Comparison of ENCODE assay signal across 39 cellular contexts in genomic region chr2:218523651-218524050, GRCh38.
"Had no signal": no experiment of that assay in that cellular context is flagged by ENCODE, and none has a peak within 500 bp of the region (broad histone marks: within the 10 kb centered on the region; RNA-seq: fewer than 3 reads in every experiment).

No MANE protein-coding gene starts in this region.

- H3K4me1 ChIP-seq: adrenal gland, ascending aorta, body of pancreas, breast epithelium had no signal

- DNase-seq: activated effector memory CD4-positive, alpha-beta T cell treated with anti-CD3 and anti-CD28 coated beads, Interleukin-2, amount 50 U/mL, for 16 hours; activated effector memory CD4-positive, alpha-beta T cell treated with Interleukin-2 at 50 U/mL for 16 hours; activated gamma-delta T cell; activated gamma-delta T cell treated with Interleukin-2 at 50 U/mL for 16 hours; activated naive CD4-positive, alpha-beta T cell; activated naive CD4-positive, alpha-beta T cell treated with anti-CD3 and anti-CD28 coated beads for 36 hours; activated naive CD4-positive, alpha-beta T cell treated with anti-CD3 and anti-CD28 coated beads, Interleukin-2, amount 10 ng/mL, durations not matched to agents 7 days and 5 days; activated naive CD4-positive, alpha-beta T cell treated with anti-CD3 and anti-CD28 coated beads, Interleukin-2, amount 50 U/mL, for 16 hours; activated naive CD4-positive, alpha-beta T cell treated with Interleukin-2 at 50 U/mL for 16 hours; activated naive CD8-positive, alpha-beta T cell treated with anti-CD3 and anti-CD28 coated beads for 36 hours; activated naive CD8-positive, alpha-beta T cell treated with anti-CD3 and anti-CD28 coated beads, Interleukin-2, amount 10 ng/mL, durations not matched to agents 7 days and 5 days; activated naive CD8-positive, alpha-beta T cell treated with anti-CD3 and anti-CD28 coated beads, Interleukin-2, amount 50 U/mL, for 24 hours; activated T-cell treated with anti-CD3 and anti-CD28 coated beads for 4 hours; activated T-cell treated with anti-CD3 and anti-CD28 coated beads, Interleukin-2, amount 50 U/mL, for 1 hour; activated T-cell treated with anti-CD3 and anti-CD28 coated beads, Interleukin-2, amount 50 U/mL, for 24 hours; activated T-cell treated with anti-CD3 and anti-CD28 coated beads, Interleukin-2, amount 50 U/mL, for 4 hours; adrenal gland; amniotic stem cell; amygdala; anterior cingulate cortex; aorta; body of pancreas; brain microvascular endothelial cell; caudate nucleus; central memory CD4-positive, alpha-beta T cell; cerebellar nuclear complex had no signal

- H3K27ac Mint-ChIP-seq: activated naive CD4-positive, alpha-beta T cell treated with anti-CD3 and anti-CD28 coated beads for 36 hours; activated naive CD4-positive, alpha-beta T cell treated with anti-CD3 and anti-CD28 coated beads, Interleukin-2, amount 10 ng/mL, durations not matched to agents 7 days and 5 days; activated naive CD4-positive, alpha-beta T cell treated with anti-CD3 and anti-CD28 coated beads, Interleukin-2, amount 50 U/mL, for 24 hours; activated naive CD4-positive, alpha-beta T cell treated with anti-CD3 and anti-CD28 coated beads, Interleukin-2, amount 50 U/mL, for 72 hours; activated naive CD8-positive, alpha-beta T cell; activated naive CD8-positive, alpha-beta T cell treated with anti-CD3 and anti-CD28 coated beads for 36 hours; activated naive CD8-positive, alpha-beta T cell treated with anti-CD3 and anti-CD28 coated beads, Interleukin-2, amount 10 ng/mL, durations not matched to agents 7 days and 5 days; activated naive CD8-positive, alpha-beta T cell treated with anti-CD3 and anti-CD28 coated beads, Interleukin-2, amount 50 U/mL, for 24 hours; activated T-cell treated with anti-CD3 and anti-CD28 coated beads, Interleukin-2, amount 50 U/mL, for 24 hours; activated T-helper 1 cell treated with anti-CD3 and anti-CD28 coated beads, Interleukin-12 subunit alpha, Interleukin-12 subunit beta, Interleukin-2, Interleukin-4 antibody, amounts not matched to agents 30 ng/mL and 10 ng/mL and 1 ng/mL, durations not matched to agents 14 hours and 24 hours and 36 hours; activated T-helper 17 cell treated with anti-CD3 and anti-CD28 coated beads, Interleukin-2, amount 50 U/mL, for 72 hours; activated T-helper 2 cell treated with anti-CD3 and anti-CD28 coated beads, Interferon-gamma antibody, Interleukin-2, Interleukin-4, amounts not matched to agents 10 μg/mL and 5 μg/mL and 100 μg/mL, durations not matched to agents 14 hours and 24 hours and 36 hours; brain had no signal

- H3K27me3 ChIP-seq: adrenal gland, ascending aorta, body of pancreas, brain microvascular endothelial cell, breast epithelium, cardiac muscle cell had no signal

- H3K4me3 Mint-ChIP-seq: activated naive CD4-positive, alpha-beta T cell treated with anti-CD3 and anti-CD28 coated beads for 36 hours; activated naive CD4-positive, alpha-beta T cell treated with anti-CD3 and anti-CD28 coated beads, Interleukin-2, amount 10 ng/mL, durations not matched to agents 7 days and 5 days; activated naive CD4-positive, alpha-beta T cell treated with anti-CD3 and anti-CD28 coated beads, Interleukin-2, amount 50 U/mL, for 24 hours; activated naive CD8-positive, alpha-beta T cell; activated naive CD8-positive, alpha-beta T cell treated with anti-CD3 and anti-CD28 coated beads for 36 hours; activated naive CD8-positive, alpha-beta T cell treated with anti-CD3 and anti-CD28 coated beads, Interleukin-2, amount 10 ng/mL, durations not matched to agents 7 days and 5 days; activated naive CD8-positive, alpha-beta T cell treated with anti-CD3 and anti-CD28 coated beads, Interleukin-2, amount 50 U/mL, for 24 hours; activated T-cell treated with anti-CD3 and anti-CD28 coated beads, Interleukin-2, amount 50 U/mL, for 24 hours; activated T-cell treated with anti-CD3 and anti-CD28 coated beads, Interleukin-2, amount 50 U/mL, for 4 hours; activated T-helper 1 cell treated with anti-CD3 and anti-CD28 coated beads, Interleukin-12 subunit alpha, Interleukin-12 subunit beta, Interleukin-2, Interleukin-4 antibody, amounts not matched to agents 30 ng/mL and 10 ng/mL and 1 ng/mL, durations not matched to agents 14 hours and 24 hours and 36 hours; activated T-helper 17 cell treated with anti-CD3 and anti-CD28 coated beads, Interleukin-2, amount 50 U/mL, for 72 hours; brain; central memory CD8-positive, alpha-beta T cell had no signal

- FAIRE-seq: astrocyte, bronchial epithelial cell had no signal

- H3K9me3 ChIP-seq: adrenal gland, ascending aorta, body of pancreas, breast epithelium had no signal

- H3K4me3 ChIP-seq: adrenal gland, ascending aorta, body of pancreas, breast epithelium, cardiac muscle cell had no signal

- H3K27ac ChIP-seq: adrenal gland, ascending aorta, body of pancreas, brain microvascular endothelial cell, breast epithelium, cardiac muscle cell had no signal

- H3K27me3 Mint-ChIP-seq: activated naive CD4-positive, alpha-beta T cell treated with anti-CD3 and anti-CD28 coated beads, Interleukin-2, amount 10 ng/mL, durations not matched to agents 7 days and 5 days; activated naive CD4-positive, alpha-beta T cell treated with anti-CD3 and anti-CD28 coated beads, Interleukin-2, amount 50 U/mL, for 24 hours; activated naive CD8-positive, alpha-beta T cell; activated naive CD8-positive, alpha-beta T cell treated with anti-CD3 and anti-CD28 coated beads for 36 hours; activated naive CD8-positive, alpha-beta T cell treated with anti-CD3 and anti-CD28 coated beads, Interleukin-2, amount 10 ng/mL, durations not matched to agents 7 days and 5 days; activated naive CD8-positive, alpha-beta T cell treated with anti-CD3 and anti-CD28 coated beads, Interleukin-2, amount 50 U/mL, for 24 hours; activated T-cell treated with anti-CD3 and anti-CD28 coated beads, Interleukin-2, amount 50 U/mL, for 24 hours; activated T-helper 17 cell treated with anti-CD3 and anti-CD28 coated beads, Interleukin-2, amount 50 U/mL, for 72 hours; brain; central memory CD8-positive, alpha-beta T cell had no signal

- ATAC-seq: activated naive CD4-positive, alpha-beta T cell treated with anti-CD3 and anti-CD28 coated beads, Interleukin-2, amount 50 U/mL, for 72 hours; activated naive CD8-positive, alpha-beta T cell treated with anti-CD3 and anti-CD28 coated beads, Interleukin-2, amount 50 U/mL, for 24 hours; activated T-cell treated with anti-CD3 and anti-CD28 coated beads, Interleukin-2, amount 50 U/mL, for 4 hours; activated T-helper 17 cell treated with anti-CD3 and anti-CD28 coated beads, Interleukin-2, amount 50 U/mL, for 72 hours; body of pancreas had no signal

- H3K4me1 Mint-ChIP-seq: brain; central memory CD8-positive, alpha-beta T cell had no signal

- H3K9me3 Mint-ChIP-seq: activated naive CD4-positive, alpha-beta T cell treated with anti-CD3 and anti-CD28 coated beads, Interleukin-2, amount 50 U/mL, for 24 hours; activated naive CD4-positive, alpha-beta T cell treated with anti-CD3 and anti-CD28 coated beads, Interleukin-2, amount 50 U/mL, for 72 hours; activated T-cell treated with anti-CD3 and anti-CD28 coated beads, Interleukin-2, amount 50 U/mL, for 24 hours; activated T-cell treated with anti-CD3 and anti-CD28 coated beads, Interleukin-2, amount 50 U/mL, for 4 hours; activated T-helper 17 cell treated with anti-CD3 and anti-CD28 coated beads, Interleukin-2, amount 50 U/mL, for 72 hours; central memory CD8-positive, alpha-beta T cell had no signal
